ENCODE assay signal across 1 cellular context in genomic region chr4:184534511-184535391, GRCh38.
A peak's percentile ranks its signal among the peaks of the same experiment; 100 is the strongest.
TF ChIP-seq lines count a peak whose summit lies in the region.

No MANE protein-coding gene starts in this region.

TF ChIP-seq in K562, 482 proteins besides CTCF, POLR2A, EP300 and RAD21 (continued from another document):
- TF ChIP-seq PURB (CRISPR knock-in tag; IDR thresholded peaks at IDR 0.05; ENCODE audit: low read depth) (no peak), KAT2B (IDR thresholded peaks at IDR 0.05; ENCODE audit: low read depth, low read length) (no peak), NFE2 (IDR thresholded peaks at IDR 0.05; ENCODE audit: low read depth) (peak; percentile 83), BCLAF1 (IDR thresholded peaks at IDR 0.05; ENCODE audit: borderline replicate concordance in 1 of 2, control insufficient read depth in 1 of 2, low read depth in 2 of 2, low read length in 1 of 2) (no peak), NFRKB (IDR thresholded peaks at IDR 0.05; ENCODE audit: low read depth) (no peak), MAFF (IDR thresholded peaks at IDR 0.05; ENCODE audit: low read length) (peak; percentile 56; the same call in 1 of the 2 replicates)
